ENCODE assay signal across 10 cellular contexts in the genomic region with DNA sequence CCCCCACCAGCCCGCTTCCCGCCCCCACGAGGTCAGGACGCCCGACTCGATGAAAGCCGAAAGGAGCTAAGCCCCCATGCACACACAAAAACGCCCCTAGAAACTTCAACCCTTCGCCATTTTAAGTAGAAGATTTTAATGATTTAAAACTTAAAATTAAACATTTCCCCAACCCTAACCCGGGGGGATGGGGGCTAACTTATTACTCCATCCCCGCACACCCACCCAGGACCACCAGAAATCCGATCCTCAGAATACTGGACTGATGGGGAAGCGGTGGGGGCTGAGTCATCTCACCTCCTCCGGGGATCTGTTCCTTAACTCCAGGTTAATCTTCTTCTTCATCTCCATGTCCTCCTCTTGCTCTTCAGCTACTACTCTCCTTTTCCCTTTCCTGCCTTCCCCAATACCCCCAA. TPM values are rescaled to one million over a fixed set of nuclear protein-coding genes. Genes with fewer than 3 reads are reported as not detected.
DNase-seq lines count a peak whose midpoint lies in the region; ATAC-seq and TF ChIP-seq lines count a peak whose summit lies in the region.
"Had no signal": no experiment of that assay in that cellular context is flagged by ENCODE, and none has a peak within 500 bp of the region (broad histone marks: within the 10 kb centered on the region; RNA-seq: fewer than 3 reads in every experiment).

No MANE protein-coding gene starts in this region.

- H3F3A ChIP-seq in neural cell (ENCODE audit: insufficient read depth, low read length, poor library complexity, severe bottlenecking), result no peaks in the 10 kb centered on the region

- H2AFZ ChIP-seq in neural cell (ENCODE audit: low read depth, low read length), result peak overlapping the region; percentile 29

- BruUV-seq in Panc1 (replicated peaks; lab: Mats Ljungman, UMichigan), result TSS peak; percentile 96

- H3K27me3 ChIP-seq in Panc1 (ENCODE audit: control insufficient read depth, insufficient read depth, low read length), result no peaks in the 10 kb centered on the region
- no peaks in the 10 kb centered on the region for H3K27me3 ChIP-seq in neural cell (ENCODE audit: insufficient read depth, low read depth, low read length)

- H3K4me1 Mint-ChIP-seq in activated CD4-positive, alpha-beta T cell treated with anti-CD3 and anti-CD28 coated beads for 36 hours, result peaks cover 14% of the 10 kb centered on the region
- H3K4me1 Mint-ChIP-seq in activated CD4-positive, alpha-beta T cell treated with anti-CD3 and anti-CD28 coated beads, Interleukin-2, amount 10 ng/mL, durations not matched to agents 7 days and 5 days, result peaks cover 20% of the 10 kb centered on the region
- peaks cover 17% of the 10 kb centered on the region for H3K4me1 Mint-ChIP-seq in endothelial cell (ENCODE audit: unreplicated experiment)
- peaks cover 21% of the 10 kb centered on the region for H3K4me1 Mint-ChIP-seq in activated naive CD4-positive, alpha-beta T cell treated with anti-CD3 and anti-CD28 coated beads, Interleukin-2, amount 10 ng/mL, durations not matched to agents 7 days and 5 days

- no peak overlapping the region for H3K4me3 Mint-ChIP-seq in activated CD4-positive, alpha-beta T cell treated with anti-CD3 and anti-CD28 coated beads for 36 hours
- no peak overlapping the region for H3K4me3 Mint-ChIP-seq in activated CD4-positive, alpha-beta T cell treated with anti-CD3 and anti-CD28 coated beads, Interleukin-2, amount 10 ng/mL, durations not matched to agents 7 days and 5 days
- H3K4me3 Mint-ChIP-seq in endothelial cell (ENCODE audit: unreplicated experiment), result no peak overlapping the region
- no peak overlapping the region for H3K4me3 Mint-ChIP-seq in activated naive CD4-positive, alpha-beta T cell treated with anti-CD3 and anti-CD28 coated beads, Interleukin-2, amount 10 ng/mL, durations not matched to agents 7 days and 5 days
- H3K4me3 Mint-ChIP-seq: brain; stimulated activated naive CD8-positive, alpha-beta T cell treated with anti-CD3 and anti-CD28 coated beads, Interleukin-15, Interleukin-2, amounts not matched to agents 100 ng/mL and 50 ng/mL, for 24 hours had no signal

- H3K27ac Mint-ChIP-seq in activated CD4-positive, alpha-beta T cell treated with anti-CD3 and anti-CD28 coated beads for 36 hours, result no peak overlapping the region
- H3K27ac Mint-ChIP-seq in activated CD4-positive, alpha-beta T cell treated with anti-CD3 and anti-CD28 coated beads, Interleukin-2, amount 10 ng/mL, durations not matched to agents 7 days and 5 days, result no peak overlapping the region
- H3K27ac Mint-ChIP-seq in endothelial cell (ENCODE audit: unreplicated experiment), result no peak overlapping the region
- no peak overlapping the region for H3K27ac Mint-ChIP-seq in activated naive CD4-positive, alpha-beta T cell treated with anti-CD3 and anti-CD28 coated beads, Interleukin-2, amount 10 ng/mL, durations not matched to agents 7 days and 5 days

- DNase-seq in activated CD4-positive, alpha-beta T cell treated with anti-CD3 and anti-CD28 coated beads for 36 hours, result peak; percentile 43
- DNase-seq in activated CD4-positive, alpha-beta T cell treated with anti-CD3 and anti-CD28 coated beads, Interleukin-2, amount 10 ng/mL, durations not matched to agents 7 days and 5 days, result no peak
- DNase-seq in Panc1 (ENCODE audit: low read depth, low spot score), result no peak
- DNase-seq in endothelial cell (ENCODE audit: low spot score), result peak; percentile 11
- DNase-seq in putamen (ENCODE audit: low spot score), result no peak
- no peak for DNase-seq in activated naive CD4-positive, alpha-beta T cell treated with anti-CD3 and anti-CD28 coated beads, Interleukin-2, amount 10 ng/mL, durations not matched to agents 7 days and 5 days

- no peak for TF ChIP-seq EP300 in neural cell (conservative IDR thresholded peaks at IDR 0.05; ENCODE audit: poor library complexity, severe bottlenecking)

- H3K36me3 ChIP-seq in Panc1 (ENCODE audit: control insufficient read depth, insufficient read depth, low read length), result peaks cover 8% of the 10 kb centered on the region; the same call in 1 of the 2 replicates
- H3K36me3 ChIP-seq in neural cell (ENCODE audit: insufficient read depth, low read length), result no peaks in the 10 kb centered on the region

- peak overlapping the region; percentile 55 for H3K9ac ChIP-seq in neural cell (ENCODE audit: low read length)

- H3K4me3 ChIP-seq in Panc1 (ENCODE audit: low read depth in 2 of 2, low read length in 2 of 2) (peak overlapping the region; percentile 78 to 90), neural cell (ENCODE audit: low read length) (peak overlapping the region; percentile 85)

- in situ Hi-C loops in Panc1 (cut with HindIII; ENCODE audit: low pct_unique_long_range_greater_than_20kb, low sequenced_read_pairs), result no loop called here

- H3K9me3 ChIP-seq in Panc1 (ENCODE audit: control insufficient read depth, insufficient read depth, low read depth, low read length), result no peaks in the 10 kb centered on the region
- H3K9me3 ChIP-seq in neural cell (ENCODE audit: low read length), result no peaks in the 10 kb centered on the region

- POLR2A ChIA-PET in activated CD4-positive, alpha-beta T cell treated with anti-CD3 and anti-CD28 coated beads for 36 hours (lab: Charles Lee), result interaction anchor here (1.0 to 1.4 kb wide), 2 partner anchors 21 to 348 kb away, joined by 4 to 7 read pairs; a partner anchor contains a TSS
- POLR2A ChIA-PET in activated CD4-positive, alpha-beta T cell treated with anti-CD3 and anti-CD28 coated beads, Interleukin-2, amount 10 ng/mL, durations not matched to agents 7 days and 5 days (lab: Charles Lee), result interaction anchor here (0.5 kb wide), 1 partner anchor 320 kb away, joined by 4 read pairs; no protein-coding TSS in a partner anchor
- POLR2A ChIA-PET in Panc1 (lab: Charles Lee), result interaction anchor here (0.6 kb wide), 1 partner anchor 137 kb away, joined by 5 read pairs; no protein-coding TSS in a partner anchor

- H3K4me1 ChIP-seq in Panc1 (ENCODE audit: control insufficient read depth, insufficient read depth, low read length), result peaks cover 17% of the 10 kb centered on the region

- H3K4me2 ChIP-seq in neural cell (ENCODE audit: low read length), result peak overlapping the region; percentile 91

- no peak for ATAC-seq in activated CD4-positive, alpha-beta T cell treated with anti-CD3 and anti-CD28 coated beads for 36 hours
- no peak for ATAC-seq in Panc1
- ATAC-seq in HG03280 (IDR thresholded peaks at IDR 0.05; ENCODE audit: unreplicated experiment), result no peak

- intact Hi-C loops in activated CD4-positive, alpha-beta T cell treated with anti-CD3 and anti-CD28 coated beads for 36 hours (cut with DNase I, micrococcal nuclease), result loop anchor here (2.0 to 10.0 kb wide), 3 partner anchors 47 to 641 kb away; a partner anchor contains a TSS
- intact Hi-C loops in Panc1 (cut with micrococcal nuclease; ENCODE audit: unreplicated experiment), result no loop called here

- H3K79me2 ChIP-seq in neural cell (replicated peaks; ENCODE audit: insufficient read depth, low read length), result peaks cover 27% of the 10 kb centered on the region

- no peaks in the 10 kb centered on the region for H3K9me3 Mint-ChIP-seq in activated CD4-positive, alpha-beta T cell treated with anti-CD3 and anti-CD28 coated beads for 36 hours (ENCODE audit: low read depth)
- H3K9me3 Mint-ChIP-seq in activated CD4-positive, alpha-beta T cell treated with anti-CD3 and anti-CD28 coated beads, Interleukin-2, amount 10 ng/mL, durations not matched to agents 7 days and 5 days, result no peaks in the 10 kb centered on the region
- H3K9me3 Mint-ChIP-seq in endothelial cell (ENCODE audit: unreplicated experiment), result no peaks in the 10 kb centered on the region
- H3K9me3 Mint-ChIP-seq in activated naive CD4-positive, alpha-beta T cell treated with anti-CD3 and anti-CD28 coated beads, Interleukin-2, amount 10 ng/mL, durations not matched to agents 7 days and 5 days, result no peaks in the 10 kb centered on the region
- H3K9me3 Mint-ChIP-seq: brain; stimulated activated naive CD8-positive, alpha-beta T cell treated with anti-CD3 and anti-CD28 coated beads, Interleukin-15, Interleukin-2, amounts not matched to agents 100 ng/mL and 50 ng/mL, for 24 hours had no signal

- TF ChIP-seq CTCF in Panc1 (IDR thresholded peaks at IDR 0.05) (no peak; the same call in 1 of the 2 replicates), endothelial cell (IDR thresholded peaks at IDR 0.05; ENCODE audit: unreplicated experiment) (no peak), neural cell (IDR thresholded peaks at IDR 0.05; ENCODE audit: poor library complexity, severe bottlenecking) (no peak)

- H3K27ac ChIP-seq in Panc1 (ENCODE audit: low read length) (peak overlapping the region; percentile 92), neural cell (ENCODE audit: low read length) (peak overlapping the region; percentile 15)

- no peaks in the 10 kb centered on the region for H4K20me1 ChIP-seq in neural cell (ENCODE audit: insufficient read depth)

- no peaks in the 10 kb centered on the region for H3K27me3 Mint-ChIP-seq in activated CD4-positive, alpha-beta T cell treated with anti-CD3 and anti-CD28 coated beads for 36 hours
- no peaks in the 10 kb centered on the region for H3K27me3 Mint-ChIP-seq in activated CD4-positive, alpha-beta T cell treated with anti-CD3 and anti-CD28 coated beads, Interleukin-2, amount 10 ng/mL, durations not matched to agents 7 days and 5 days
- peaks cover 6% of the 10 kb centered on the region for H3K27me3 Mint-ChIP-seq in endothelial cell (ENCODE audit: unreplicated experiment)
- peaks cover 16% of the 10 kb centered on the region for H3K27me3 Mint-ChIP-seq in activated naive CD4-positive, alpha-beta T cell treated with anti-CD3 and anti-CD28 coated beads, Interleukin-2, amount 10 ng/mL, durations not matched to agents 7 days and 5 days
- H3K27me3 Mint-ChIP-seq: stimulated activated naive CD8-positive, alpha-beta T cell treated with anti-CD3 and anti-CD28 coated beads, Interleukin-15, Interleukin-2, amounts not matched to agents 100 ng/mL and 50 ng/mL, for 24 hours had no signal

- TF ChIP-seq RAD21 in neural cell (conservative IDR thresholded peaks at IDR 0.05), result no peak

- H3K9me2 ChIP-seq in neural cell (ENCODE audit: insufficient read depth, low read length), result no peaks in the 10 kb centered on the region

- H3K36me3 Mint-ChIP-seq in activated CD4-positive, alpha-beta T cell treated with anti-CD3 and anti-CD28 coated beads for 36 hours (ENCODE audit: low read depth), result peaks cover 22% of the 10 kb centered on the region
- peaks cover 16% of the 10 kb centered on the region for H3K36me3 Mint-ChIP-seq in activated CD4-positive, alpha-beta T cell treated with anti-CD3 and anti-CD28 coated beads, Interleukin-2, amount 10 ng/mL, durations not matched to agents 7 days and 5 days (ENCODE audit: low read depth)
- peaks cover 12% of the 10 kb centered on the region for H3K36me3 Mint-ChIP-seq in endothelial cell (ENCODE audit: low read depth, unreplicated experiment)
- H3K36me3 Mint-ChIP-seq in activated naive CD4-positive, alpha-beta T cell treated with anti-CD3 and anti-CD28 coated beads, Interleukin-2, amount 10 ng/mL, durations not matched to agents 7 days and 5 days, result peaks cover 11% of the 10 kb centered on the region

- CTCF ChIA-PET in activated CD4-positive, alpha-beta T cell treated with anti-CD3 and anti-CD28 coated beads for 36 hours (lab: Charles Lee), result interaction anchor here (0.7 to 1.5 kb wide), 2 partner anchors 21 to 330 kb away, joined by 3 read pairs; no protein-coding TSS in a partner anchor
- CTCF ChIA-PET in activated CD4-positive, alpha-beta T cell treated with anti-CD3 and anti-CD28 coated beads, Interleukin-2, amount 10 ng/mL, durations not matched to agents 7 days and 5 days (lab: Charles Lee), result no interaction called here
- CTCF ChIA-PET in Panc1 (lab: Charles Lee), result no interaction called here
- CTCF ChIA-PET in activated naive CD4-positive, alpha-beta T cell treated with anti-CD3 and anti-CD28 coated beads, Interleukin-2, amount 10 ng/mL, durations not matched to agents 7 days and 5 days (lab: Charles Lee), result interaction anchor here (0.6 to 0.8 kb wide), 2 partner anchors 11 to 332 kb away, joined by 3 read pairs; no protein-coding TSS in a partner anchor

RNA-seq across cellular contexts. Expression of a gene that starts 0.5 kb away (rescaled TPM):
- total RNA-seq in activated CD4-positive, alpha-beta T cell treated with anti-CD3 and anti-CD28 coated beads for 36 hours, result 100 to 1,000 TPM; 176 to 212 TPM
- total RNA-seq in activated CD4-positive, alpha-beta T cell treated with anti-CD3 and anti-CD28 coated beads, Interleukin-2, amount 10 ng/mL, durations not matched to agents 7 days and 5 days, result 100 to 1,000 TPM; 164 to 173 TPM
- total RNA-seq in Panc1 (2021; ENCODE audit: unreplicated experiment) (66.2 TPM), endothelial cell (ENCODE audit: unreplicated experiment) (35.6 TPM)
- 56.6 TPM for polyA plus RNA-seq in Panc1 (2012; ENCODE audit: insufficient read length)
- polyA plus RNA-seq in neural cell, result 16.6 and 17.9 TPM in 2 replicates
- 11.0 and 17.2 TPM in 2 replicates for polyA minus RNA-seq in neural cell

RNA-seq across cellular contexts. Expression of a gene that starts 22.1 kb away (rescaled TPM):
- not detected for total RNA-seq in activated CD4-positive, alpha-beta T cell treated with anti-CD3 and anti-CD28 coated beads for 36 hours
- not detected for total RNA-seq in activated CD4-positive, alpha-beta T cell treated with anti-CD3 and anti-CD28 coated beads, Interleukin-2, amount 10 ng/mL, durations not matched to agents 7 days and 5 days
- total RNA-seq in Panc1 (2021; ENCODE audit: unreplicated experiment) (not detected), endothelial cell (ENCODE audit: unreplicated experiment) (6.3 TPM)
- polyA plus RNA-seq in Panc1 (2012; ENCODE audit: insufficient read length), result 0.17 TPM
- polyA plus RNA-seq in neural cell, result 1.1 and 1.5 TPM in 2 replicates
- 0.35 TPM in 1 of 2 replicates, not detected in the other for polyA minus RNA-seq in neural cell

RNA-seq across cellular contexts. Expression of a gene that starts 33.4 kb away (rescaled TPM):
- total RNA-seq in activated CD4-positive, alpha-beta T cell treated with anti-CD3 and anti-CD28 coated beads for 36 hours, result 10 to 100 TPM; 62.4 to 89.3 TPM
- 100 to 1,000 TPM; 130 to 137 TPM for total RNA-seq in activated CD4-positive, alpha-beta T cell treated with anti-CD3 and anti-CD28 coated beads, Interleukin-2, amount 10 ng/mL, durations not matched to agents 7 days and 5 days
- 146 TPM for total RNA-seq in Panc1 (2021; ENCODE audit: unreplicated experiment)
- 147 TPM for polyA plus RNA-seq in Panc1 (2012; ENCODE audit: insufficient read length)
- 333 TPM for total RNA-seq in endothelial cell (ENCODE audit: unreplicated experiment)
- polyA plus RNA-seq in neural cell, result 164 and 167 TPM in 2 replicates
- polyA minus RNA-seq in neural cell, result 76.2 and 78.0 TPM in 2 replicates

RNA-seq across cellular contexts. Expression of a gene that starts 37.1 kb away (rescaled TPM):
- total RNA-seq in activated CD4-positive, alpha-beta T cell treated with anti-CD3 and anti-CD28 coated beads for 36 hours, result 1 to 10 TPM in 1 of 2 experiments, under 1 TPM in 1; 0.50 to 1.2 TPM
- 1 to 10 TPM; 2.4 to 3.5 TPM for total RNA-seq in activated CD4-positive, alpha-beta T cell treated with anti-CD3 and anti-CD28 coated beads, Interleukin-2, amount 10 ng/mL, durations not matched to agents 7 days and 5 days
- 0.39 TPM for total RNA-seq in Panc1 (2021; ENCODE audit: unreplicated experiment)
- 1.1 TPM for polyA plus RNA-seq in Panc1 (2012; ENCODE audit: insufficient read length)
- 411 TPM for total RNA-seq in endothelial cell (ENCODE audit: unreplicated experiment)
- polyA plus RNA-seq in neural cell, result 2.6 and 17.1 TPM in 2 replicates
- polyA minus RNA-seq in neural cell, result not detected in 2 replicates

RNA-seq across cellular contexts. Expression of a gene that starts 46.9 kb away (rescaled TPM):
- total RNA-seq in activated CD4-positive, alpha-beta T cell treated with anti-CD3 and anti-CD28 coated beads for 36 hours, result 1 to 10 TPM; 5.9 to 6.0 TPM
- total RNA-seq in activated CD4-positive, alpha-beta T cell treated with anti-CD3 and anti-CD28 coated beads, Interleukin-2, amount 10 ng/mL, durations not matched to agents 7 days and 5 days, result 1 to 10 TPM; 1.7 to 2.1 TPM
- total RNA-seq in Panc1 (2021; ENCODE audit: unreplicated experiment) (3.4 TPM), endothelial cell (ENCODE audit: unreplicated experiment) (9.1 TPM)
- polyA plus RNA-seq in Panc1 (2012; ENCODE audit: insufficient read length), result 4.9 TPM
- polyA plus RNA-seq in neural cell, result 7.3 and 9.1 TPM in 2 replicates
- polyA minus RNA-seq in neural cell, result 4.7 and 5.1 TPM in 2 replicates

Comparison
In these comparisons a context has a peak if more than half of its experiments do, and no peak if none do; other contexts are left out.
1. DNase-seq: peak in activated CD4-positive, alpha-beta T cell treated with anti-CD3 and anti-CD28 coated beads for 36 hours (single experiment) and endothelial cell (single experiment); none in activated CD4-positive, alpha-beta T cell treated with anti-CD3 and anti-CD28 coated beads, Interleukin-2, amount 10 ng/mL, durations not matched to agents 7 days and 5 days (single experiment), Panc1 (single experiment), putamen (single experiment) and activated naive CD4-positive, alpha-beta T cell treated with anti-CD3 and anti-CD28 coated beads, Interleukin-2, amount 10 ng/mL, durations not matched to agents 7 days and 5 days (single experiment).
2. CTCF ChIA-PET loops: an anchor here in activated CD4-positive, alpha-beta T cell treated with anti-CD3 and anti-CD28 coated beads for 36 hours (0.7 to 1.5 kb wide) and activated naive CD4-positive, alpha-beta T cell treated with anti-CD3 and anti-CD28 coated beads, Interleukin-2, amount 10 ng/mL, durations not matched to agents 7 days and 5 days (0.6 to 0.8 kb wide); none called in activated CD4-positive, alpha-beta T cell treated with anti-CD3 and anti-CD28 coated beads, Interleukin-2, amount 10 ng/mL, durations not matched to agents 7 days and 5 days and Panc1.